Comparison of ENCODE assay signal across 27 cellular contexts in the genomic region with DNA sequence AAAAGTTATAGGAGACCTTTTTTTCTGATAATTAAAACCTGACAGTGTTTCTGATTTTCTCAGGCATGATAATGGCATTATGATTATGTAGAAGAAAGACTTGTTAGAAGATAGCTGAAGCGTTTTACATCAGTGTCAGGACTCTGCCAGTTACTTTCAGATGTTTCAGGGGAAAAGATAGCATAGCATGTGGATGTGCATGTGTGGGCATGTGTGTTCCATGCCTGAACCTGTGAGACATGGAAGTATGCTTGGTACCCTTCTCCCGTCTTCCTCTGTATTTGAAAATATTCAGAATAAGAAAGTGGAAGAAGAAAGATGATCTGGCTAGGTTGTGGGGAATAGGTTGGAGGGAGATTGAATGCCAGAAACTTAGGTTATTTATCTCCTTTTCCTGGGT.
"Had no signal": no experiment of that assay in that cellular context is flagged by ENCODE, and none has a peak within 500 bp of the region (broad histone marks: within the 10 kb centered on the region; RNA-seq: fewer than 3 reads in every experiment).

No MANE protein-coding gene starts in this region.

- H3K79me2 ChIP-seq: parathyroid adenoma had no signal

- H3K9ac ChIP-seq: neural progenitor cell, parathyroid adenoma had no signal

- H3K4me2 ChIP-seq: neural progenitor cell had no signal

- H3K4me1 Mint-ChIP-seq: stimulated activated naive B cell treated with anti-CD40 and anti-IgM and Interleukin-4, amounts not matched to agents 10 μg/mL and 1 μg/mL and 100 μg/mL, for 72 hours had no signal

- H3K9me3 Mint-ChIP-seq: naive thymus-derived CD8-positive, alpha-beta T cell; natural killer cell treated with Interleukin-12 subunit alpha and Interleukin-12 subunit beta and Interleukin-15 and Interleukin-18, amount 100 ng/mL, for 72 hours; neural progenitor cell; stimulated activated effector memory CD8-positive, alpha-beta T cell treated with anti-CD3 and anti-CD28 coated beads, Interleukin-12 subunit alpha, Interleukin-12 subunit beta, amount 100 ng/mL, for 72 hours; stimulated activated naive B cell treated with anti-CD40 and anti-IgM and Interleukin-4, amounts not matched to agents 10 μg/mL and 1 μg/mL and 100 μg/mL, for 72 hours; stimulated activated naive CD8-positive, alpha-beta T cell treated with anti-CD3 and anti-CD28 coated beads, Interleukin-15, Interleukin-2, amounts not matched to agents 100 ng/mL and 50 ng/mL, for 24 hours had no signal

- H3K4me3 Mint-ChIP-seq: naive thymus-derived CD8-positive, alpha-beta T cell; natural killer cell treated with Interleukin-12 subunit alpha and Interleukin-12 subunit beta and Interleukin-15 and Interleukin-18, amount 100 ng/mL, for 72 hours; neural progenitor cell; stimulated activated effector memory CD8-positive, alpha-beta T cell treated with anti-CD3 and anti-CD28 coated beads, Interleukin-12 subunit alpha, Interleukin-12 subunit beta, amount 100 ng/mL, for 72 hours; stimulated activated naive B cell treated with anti-CD40 and anti-IgM and Interleukin-4, amounts not matched to agents 10 μg/mL and 1 μg/mL and 100 μg/mL, for 72 hours; stimulated activated naive CD8-positive, alpha-beta T cell treated with anti-CD3 and anti-CD28 coated beads, Interleukin-15, Interleukin-2, amounts not matched to agents 100 ng/mL and 50 ng/mL, for 24 hours had no signal

- ATAC-seq: naive thymus-derived CD8-positive, alpha-beta T cell; natural killer cell treated with Interleukin-12 subunit alpha and Interleukin-12 subunit beta and Interleukin-15 and Interleukin-18, amount 100 ng/mL, for 72 hours; psoas muscle; right cardiac atrium; sciatic nerve; stimulated activated effector memory CD8-positive, alpha-beta T cell treated with anti-CD3 and anti-CD28 coated beads, Interleukin-12 subunit alpha, Interleukin-12 subunit beta, amount 100 ng/mL, for 72 hours; stimulated activated naive B cell treated with anti-CD40 and anti-IgM and Interleukin-4, amounts not matched to agents 10 μg/mL and 1 μg/mL and 100 μg/mL, for 72 hours had no signal

- H3K4me3 ChIP-seq: neural progenitor cell, ovary, psoas muscle, stomach, thoracic aorta, thyroid gland, tibial nerve, upper lobe of left lung, vagina had no signal

- H3K27me3 Mint-ChIP-seq: naive thymus-derived CD8-positive, alpha-beta T cell; natural killer cell treated with Interleukin-12 subunit alpha and Interleukin-12 subunit beta and Interleukin-15 and Interleukin-18, amount 100 ng/mL, for 72 hours; progenitor cell of endocrine pancreas; stimulated activated naive B cell treated with anti-CD40 and anti-IgM and Interleukin-4, amounts not matched to agents 10 μg/mL and 1 μg/mL and 100 μg/mL, for 72 hours; stimulated activated naive CD8-positive, alpha-beta T cell treated with anti-CD3 and anti-CD28 coated beads, Interleukin-15, Interleukin-2, amounts not matched to agents 100 ng/mL and 50 ng/mL, for 24 hours had no signal

- H3K4me1 ChIP-seq: tibial nerve, vagina had no signal

- H3K27ac ChIP-seq: neural progenitor cell, ovary, parathyroid adenoma, psoas muscle, stomach, thoracic aorta, thyroid gland, tibial nerve, upper lobe of left lung, vagina had no signal

- H3K27ac Mint-ChIP-seq: natural killer cell treated with Interleukin-12 subunit alpha and Interleukin-12 subunit beta and Interleukin-15 and Interleukin-18, amount 100 ng/mL, for 72 hours; neural progenitor cell; stimulated activated effector memory CD8-positive, alpha-beta T cell treated with anti-CD3 and anti-CD28 coated beads, Interleukin-12 subunit alpha, Interleukin-12 subunit beta, amount 100 ng/mL, for 72 hours; stimulated activated naive B cell treated with anti-CD40 and anti-IgM and Interleukin-4, amounts not matched to agents 10 μg/mL and 1 μg/mL and 100 μg/mL, for 72 hours; stimulated activated naive CD8-positive, alpha-beta T cell treated with anti-CD3 and anti-CD28 coated beads, Interleukin-15, Interleukin-2, amounts not matched to agents 100 ng/mL and 50 ng/mL, for 24 hours had no signal

- H3K27me3 ChIP-seq: neural progenitor cell, ovary, stomach, thyroid gland, tibial nerve, upper lobe of left lung, vagina had no signal

- DNase-seq: naive thymus-derived CD8-positive, alpha-beta T cell; occipital lobe; ovary; posterior cingulate gyrus; psoas muscle; right cardiac atrium; small intestine; stimulated activated CD4-positive, alpha-beta T cell treated with anti-CD3 and anti-CD28 coated beads, Interleukin-15, amount 100 ng/mL, for 24 hours; stimulated activated CD4-positive, alpha-beta T cell treated with anti-CD3 and anti-CD28 coated beads, Interleukin-2, amount 100 ng/mL, for 24 hours; stimulated activated CD4-positive, alpha-beta T cell treated with anti-CD3 and anti-CD28 coated beads, Interleukin-2, amount 100 ng/mL, for 48 hours; stimulated activated CD4-positive, alpha-beta T cell treated with anti-CD3 and anti-CD28 coated beads, Interleukin-4, amount 100 ng/mL, for 24 hours; stimulated activated naive B cell treated with anti-CD40 and anti-IgM and Interleukin-4, amounts not matched to agents 10 μg/mL and 1 μg/mL and 100 μg/mL, for 72 hours; stimulated activated naive CD4-positive, alpha-beta T cell treated with Interleukin-2 at 50 U/mL for 16 hours; stomach; thyroid gland; upper lobe of left lung had no signal

- H3K36me3 ChIP-seq: ovary had no signal

- FAIRE-seq: small intestine, urothelium cell line had no signal

- H3K9me3 ChIP-seq: ovary, psoas muscle, stomach, thoracic aorta, thyroid gland, tibial nerve, upper lobe of left lung, vagina had no signal

- H2AFZ ChIP-seq: neural progenitor cell, parathyroid adenoma had no signal
